In the genomic region with DNA sequence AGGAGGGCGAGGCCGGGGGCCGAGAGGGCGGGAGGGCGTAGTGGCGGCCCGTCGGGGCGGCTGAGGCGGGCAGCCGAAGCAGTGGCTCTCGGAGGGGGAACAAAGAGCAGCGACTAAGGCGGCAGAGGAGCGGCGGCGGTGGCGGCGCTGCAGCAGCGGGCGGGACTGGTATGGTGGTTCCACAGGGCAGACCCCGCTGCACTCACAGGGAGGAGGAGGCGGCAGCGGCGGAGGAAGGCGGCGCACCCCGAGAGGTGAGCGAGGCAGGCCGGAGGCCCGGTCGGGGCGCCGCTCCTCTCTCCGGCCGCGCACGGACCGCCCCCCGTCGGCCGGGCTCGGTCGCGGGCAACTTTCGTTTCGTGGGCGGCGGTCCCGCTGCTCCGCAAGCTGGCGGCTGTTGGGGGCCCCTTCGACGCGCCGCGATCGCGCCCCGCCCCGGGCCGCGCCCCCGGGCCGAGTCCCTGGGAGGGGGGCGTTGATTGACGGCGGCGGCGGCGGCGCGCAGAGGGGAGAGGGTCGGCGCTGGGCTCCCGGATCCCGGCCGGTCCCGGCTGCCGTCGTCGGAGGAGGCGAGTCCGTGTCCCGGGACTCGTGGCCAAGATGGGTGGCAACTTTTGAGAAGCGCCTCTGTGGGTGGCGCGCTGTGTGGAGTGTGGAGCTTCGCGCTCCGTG, we compare ENCODE assay signal across 8 cellular contexts. TPM values are rescaled to one million over a fixed set of nuclear protein-coding genes. Genes with fewer than 3 reads are reported as not detected.
DNase-seq lines count a peak whose midpoint lies in the region; ATAC-seq and TF ChIP-seq lines count a peak whose summit lies in the region.

No MANE protein-coding gene starts in this region.

- H3K9me3 ChIP-seq in KOPT-K1 (ENCODE audit: insufficient read depth, low read length, poor library complexity, severe bottlenecking) (no peaks in the 10 kb centered on the region), esophagus squamous epithelium (no peaks in the 10 kb centered on the region)

- H3K4me3 ChIP-seq in esophagus squamous epithelium, result peak overlapping the region; percentile 76 to 95 (median 90)

- H3K36me3 Mint-ChIP-seq in naive B cell, result peaks cover 0 to 5% of the 10 kb centered on the region in 2 donors

- H3K9me3 Mint-ChIP-seq in naive B cell, result no peaks in the 10 kb centered on the region

- H3K36me3 ChIP-seq in KOPT-K1 (ENCODE audit: insufficient read depth, low read length), result peaks cover 42% of the 10 kb centered on the region
- H3K36me3 ChIP-seq in esophagus squamous epithelium, result peaks cover 0 to 3% (median 0%) of the 10 kb centered on the region in 3 donors

- peak overlapping the region; percentile 74 to 97 (median 91) for H3K27ac Mint-ChIP-seq in naive B cell

- TF ChIP-seq CTCF in GM10248 (IDR thresholded peaks at IDR 0.05; ENCODE audit: control extremely low read depth, extremely low read depth, low read depth, missing control alignments), result no peak
- peak in 1 of 6 experiments; percentile 9 for TF ChIP-seq CTCF in esophagus squamous epithelium (IDR thresholded peaks at IDR 0.05)

- H3K27me3 Mint-ChIP-seq in naive B cell, result no peaks in the 10 kb centered on the region

- ATAC-seq in GM21723 (IDR thresholded peaks at IDR 0.05; ENCODE audit: unreplicated experiment) (peak; percentile 38), naive B cell (ENCODE audit: low read depth in 2 of 2) (peak; percentile 62 to 66)

- peak; percentile 67 for DNase-seq in GM10248 (ENCODE audit: extremely low spot score)
- peak; percentile 31 for DNase-seq in activated T-cell treated with anti-CD3 and anti-CD28 coated beads for 48 hours (ENCODE audit: low read depth)
- no peak for DNase-seq in esophagus squamous epithelium (lab: John Stamatoyannopoulos, UW)
- no peak for DNase-seq in naive B cell
- peak; percentile 60 for DNase-seq in stimulated activated naive CD4-positive, alpha-beta T cell treated with Interleukin-2 at 50 U/mL for 16 hours (lab: John Stamatoyannopoulos, UW)
- DNase-seq in NCI-H187 treated with DMSO at 0.1 percent for 48 hours (lab: John Stamatoyannopoulos, UW), result no peak

- peak overlapping the region; percentile 92 to 100 (median 97) for H3K4me3 Mint-ChIP-seq in naive B cell

- peaks cover 26 to 48% (median 48%) of the 10 kb centered on the region in 3 donors for H3K4me1 Mint-ChIP-seq in naive B cell

- 0% methylated on average over 7 of the region's 92 CpGs; no CpG with 5 or more reads in 1 of the 2 donors for WGBS in esophagus squamous epithelium, 2 donors

- intact Hi-C loops in esophagus squamous epithelium (cut with DNase I), result no loop called here

- POLR2A ChIA-PET in GM10248 (lab: Yijun Ruan, JAX), result no interaction called here

- H3K4me1 ChIP-seq in esophagus squamous epithelium, result peaks cover 7 to 57% (median 26%) of the 10 kb centered on the region in 3 donors

- peak overlapping the region; percentile 96 for H3K27ac ChIP-seq in KOPT-K1 (ENCODE audit: low read depth, low read length, poor library complexity, severe bottlenecking)
- peak overlapping the region; percentile 93 to 98 (median 96) for H3K27ac ChIP-seq in esophagus squamous epithelium

- no peaks in the 10 kb centered on the region for H3K27me3 ChIP-seq in esophagus squamous epithelium

- CTCF ChIA-PET in GM10248 (lab: Yijun Ruan, JAX), result interaction anchor here (0.7 kb wide), 1 partner anchor 112 kb away, joined by 3 read pairs; no protein-coding TSS in a partner anchor

- peak in 2 of 4 donors; percentile 14 to 47 for TF ChIP-seq POLR2A in esophagus squamous epithelium (IDR thresholded peaks at IDR 0.05)

RNA-seq across cellular contexts. Expression of a gene that starts 0.5 kb away (rescaled TPM):
- total RNA-seq in esophagus squamous epithelium, result 10 to 100 TPM; 11.8 to 27.5 (median 16.5) TPM
- 1 to 10 TPM in 5 of 6 donors, under 1 TPM in 1; 0.84 to 8.8 (median 6.3) TPM for polyA plus RNA-seq in naive B cell (ENCODE audit: low read depth in 6 of 6)

Comparison
In these comparisons a context has a peak if more than half of its experiments do, and no peak if none do; other contexts are left out.
1. DNase-seq: peak in GM10248 (single experiment), activated T-cell treated with anti-CD3 and anti-CD28 coated beads for 48 hours (single experiment) and stimulated activated naive CD4-positive, alpha-beta T cell treated with Interleukin-2 at 50 U/mL for 16 hours (single experiment); none in esophagus squamous epithelium (single experiment), naive B cell (single experiment) and NCI-H187 treated with DMSO at 0.1 percent for 48 hours (single experiment).